In genomic region chr12:53625373-53625945, GRCh38 we compare ENCODE assay signal across 8 cellular contexts. TPM values are rescaled to one million over a fixed set of nuclear protein-coding genes. Genes with fewer than 3 reads are reported as not detected.
DNase-seq lines count a peak whose midpoint lies in the region; ATAC-seq and TF ChIP-seq lines count a peak whose summit lies in the region.

No MANE protein-coding gene starts in this region.

- DNase-seq in H7 = no peak
- no peak for DNase-seq in NCI-H748 (lab: John Stamatoyannopoulos, UW; ENCODE audit: unreplicated experiment)
- no peak for DNase-seq in GOT3 (lab: John Stamatoyannopoulos, UW)

- H3K4me3 ChIP-seq in H7 (ENCODE audit: insufficient read depth, low read depth, low read length) = peak overlapping the region; percentile 75
- H3K4me3 ChIP-seq in gastroesophageal sphincter = peak overlapping the region; percentile 48 to 69
- H3K4me3 ChIP-seq in skeletal muscle satellite cell (ENCODE audit: low read length) = peak overlapping the region; percentile 83

- WGBS in gastroesophageal sphincter (ENCODE audit: low coverage in 1 of 2), 2 donors = 3 to 19% methylated on average over 3 to 5 of the region's 5 CpGs

- H3K27me3 ChIP-seq in H7 (ENCODE audit: control insufficient read depth, insufficient read depth, low read length) = no peaks in the 10 kb centered on the region
- H3K27me3 ChIP-seq in gastroesophageal sphincter = no peaks in the 10 kb centered on the region
- H3K27me3 ChIP-seq in skeletal muscle satellite cell (ENCODE audit: control insufficient read depth, insufficient read depth, low read length) = no peaks in the 10 kb centered on the region

- no peak for ATAC-seq in gastroesophageal sphincter
- no peak for ATAC-seq in HG02759 (IDR thresholded peaks at IDR 0.05; ENCODE audit: unreplicated experiment)
- ATAC-seq in HG02678 (IDR thresholded peaks at IDR 0.05; ENCODE audit: unreplicated experiment) = no peak

- no peak for TF ChIP-seq POLR2A in gastroesophageal sphincter (IDR thresholded peaks at IDR 0.05)

- TF ChIP-seq EP300 in gastroesophageal sphincter (IDR thresholded peaks at IDR 0.05) = no peak

- H3K9me3 ChIP-seq in gastroesophageal sphincter (no peaks in the 10 kb centered on the region), skeletal muscle satellite cell (replicated peaks; ENCODE audit: low read length) (no peaks in the 10 kb centered on the region)

- H3K4me2 ChIP-seq in skeletal muscle satellite cell (ENCODE audit: low read length) = peak overlapping the region; percentile 92

- peak overlapping the region; percentile 93 for H3K27ac ChIP-seq in VCaP
- H3K27ac ChIP-seq in gastroesophageal sphincter = peak overlapping the region; percentile 82 to 90 (median 89)

- H3K4me1 ChIP-seq in gastroesophageal sphincter (peaks cover 0 to 59% (median 11%) of the 10 kb centered on the region in 3 donors), skeletal muscle satellite cell (ENCODE audit: control insufficient read depth, insufficient read depth, low read length) (peaks cover 7% of the 10 kb centered on the region)

- TF ChIP-seq CTCF in VCaP (conservative IDR thresholded peaks at IDR 0.05) (no peak), gastroesophageal sphincter (IDR thresholded peaks at IDR 0.05) (no peak)

- H3K36me3 ChIP-seq in H7 (replicated peaks; ENCODE audit: control insufficient read depth, insufficient read depth, low read length) (no peaks in the 10 kb centered on the region), gastroesophageal sphincter (no peaks in the 10 kb centered on the region), skeletal muscle satellite cell (ENCODE audit: insufficient read depth, low read length) (no peaks in the 10 kb centered on the region)

- H3K9ac ChIP-seq in skeletal muscle satellite cell (ENCODE audit: low read depth, low read length) = peak overlapping the region; percentile 91

RNA-seq across cellular contexts. Expression of gene ATF7, which starts 0.7 kb away (rescaled TPM):
- 7.1 and 9.8 TPM in 2 replicates for total RNA-seq in H7 (2014; rRNA removed; shearing (Covaris generic))
- 10 to 100 TPM; 26.7 to 54.9 (median 33.3) TPM for total RNA-seq in gastroesophageal sphincter
- total RNA-seq in skeletal muscle satellite cell (2012; rRNA removed) = 10.0 and 10.9 TPM in 2 replicates

RNA-seq across cellular contexts. Expression of gene ATP5MC2, which starts 50.4 kb away (rescaled TPM):
- total RNA-seq in H7 (2014; rRNA removed; shearing (Covaris generic)) = 382 and 460 TPM in 2 replicates
- total RNA-seq in gastroesophageal sphincter = 100 to 1,000 TPM; 197 to 324 (median 245) TPM
- 75.3 and 118 TPM in 2 replicates for total RNA-seq in skeletal muscle satellite cell (2012; rRNA removed)
